9 cellular contexts compared by ENCODE assay signal in genomic region chr13:78609464-78610205, GRCh38. TPM values are rescaled to one million over a fixed set of nuclear protein-coding genes. Genes with fewer than 3 reads are reported as not detected.
DNase-seq lines count a peak whose midpoint lies in the region; ATAC-seq and FAIRE-seq lines count a peak whose summit lies in the region.
"Had no signal": no experiment of that assay in that cellular context is flagged by ENCODE, and none has a peak within 500 bp of the region (broad histone marks: within the 10 kb centered on the region; RNA-seq: fewer than 3 reads in every experiment).

No MANE protein-coding gene starts in this region.

- ATAC-seq in activated CD8-positive, alpha-beta T cell treated with anti-CD3 and anti-CD28 coated beads, Interleukin-2, amount 10 ng/mL, durations not matched to agents 7 days and 5 days = no peak
- no peak for ATAC-seq in stimulated activated effector memory CD8-positive, alpha-beta T cell treated with anti-CD3 and anti-CD28 coated beads, Interleukin-12 subunit alpha, Interleukin-12 subunit beta, amount 100 ng/mL, for 72 hours
- ATAC-seq in HG03159 (IDR thresholded peaks at IDR 0.05; ENCODE audit: unreplicated experiment) = no peak
- ATAC-seq in GM19452 (IDR thresholded peaks at IDR 0.05; ENCODE audit: unreplicated experiment) = no peak

- H3K9me3 Mint-ChIP-seq in activated CD8-positive, alpha-beta T cell treated with anti-CD3 and anti-CD28 coated beads, Interleukin-2, amount 10 ng/mL, durations not matched to agents 7 days and 5 days (ENCODE audit: insufficient read depth) = no peaks in the 10 kb centered on the region
- H3K9me3 Mint-ChIP-seq in stimulated activated effector memory CD8-positive, alpha-beta T cell treated with anti-CD3 and anti-CD28 coated beads, Interleukin-12 subunit alpha, Interleukin-12 subunit beta, amount 100 ng/mL, for 72 hours = no peaks in the 10 kb centered on the region

- FAIRE-seq in urothelium cell line (lab: Jason Lieb, UNC) = no peak
- FAIRE-seq: A204.1 had no signal

- H3K4me1 ChIP-seq in iPS-18a (ENCODE audit: control insufficient read depth, low read depth, low read length) = peaks cover 29% of the 10 kb centered on the region

- POLR2A ChIA-PET in activated CD8-positive, alpha-beta T cell treated with anti-CD3 and anti-CD28 coated beads, Interleukin-2, amount 10 ng/mL, durations not matched to agents 7 days and 5 days (lab: Charles Lee) = no interaction called here

- peaks cover 81% of the 10 kb centered on the region for H3K27me3 ChIP-seq in iPS-18a (ENCODE audit: control insufficient read depth, insufficient read depth, low read length)

- peak; percentile 42 for DNase-seq in DMS53 (lab: John Stamatoyannopoulos, UW)
- DNase-seq in DMS53 treated with DMSO at 0.1 percent for 48 hours (lab: John Stamatoyannopoulos, UW; ENCODE audit: unreplicated experiment) = no peak
- no peak for DNase-seq in activated CD8-positive, alpha-beta T cell treated with anti-CD3 and anti-CD28 coated beads, Interleukin-2, amount 10 ng/mL, durations not matched to agents 7 days and 5 days
- DNase-seq in stimulated activated effector memory CD8-positive, alpha-beta T cell treated with anti-CD3 and anti-CD28 coated beads, Interleukin-12 subunit alpha, Interleukin-12 subunit beta, amount 100 ng/mL, for 72 hours (ENCODE audit: low spot score in 2 of 2) = no peak
- no peak for DNase-seq in urothelium cell line (ENCODE audit: low spot score)

- no peak overlapping the region for H3K27ac ChIP-seq in iPS-18a (ENCODE audit: low read length)

- peak overlapping the region; percentile 59 for H3K4me3 Mint-ChIP-seq in activated CD8-positive, alpha-beta T cell treated with anti-CD3 and anti-CD28 coated beads, Interleukin-2, amount 10 ng/mL, durations not matched to agents 7 days and 5 days
- peak overlapping the region; percentile 68 for H3K4me3 Mint-ChIP-seq in stimulated activated effector memory CD8-positive, alpha-beta T cell treated with anti-CD3 and anti-CD28 coated beads, Interleukin-12 subunit alpha, Interleukin-12 subunit beta, amount 100 ng/mL, for 72 hours

- CTCF ChIA-PET in activated CD8-positive, alpha-beta T cell treated with anti-CD3 and anti-CD28 coated beads, Interleukin-2, amount 10 ng/mL, durations not matched to agents 7 days and 5 days (lab: Charles Lee) = no interaction called here

- no peaks in the 10 kb centered on the region for H3K36me3 ChIP-seq in iPS-18a (ENCODE audit: control insufficient read depth, low read depth, low read length)

- peaks cover 21% of the 10 kb centered on the region for H3K4me1 Mint-ChIP-seq in activated CD8-positive, alpha-beta T cell treated with anti-CD3 and anti-CD28 coated beads, Interleukin-2, amount 10 ng/mL, durations not matched to agents 7 days and 5 days (ENCODE audit: low read depth)
- H3K4me1 Mint-ChIP-seq in stimulated activated effector memory CD8-positive, alpha-beta T cell treated with anti-CD3 and anti-CD28 coated beads, Interleukin-12 subunit alpha, Interleukin-12 subunit beta, amount 100 ng/mL, for 72 hours = peaks cover 30% of the 10 kb centered on the region

- no peaks in the 10 kb centered on the region for H3K9me3 ChIP-seq in iPS-18a (ENCODE audit: control insufficient read depth, low read depth, low read length)

- no peak overlapping the region for H3K9ac ChIP-seq in iPS-18a (ENCODE audit: low read length)

- H3K36me3 Mint-ChIP-seq in activated CD8-positive, alpha-beta T cell treated with anti-CD3 and anti-CD28 coated beads, Interleukin-2, amount 10 ng/mL, durations not matched to agents 7 days and 5 days (ENCODE audit: low read depth) = peaks cover 3% of the 10 kb centered on the region
- H3K36me3 Mint-ChIP-seq in stimulated activated effector memory CD8-positive, alpha-beta T cell treated with anti-CD3 and anti-CD28 coated beads, Interleukin-12 subunit alpha, Interleukin-12 subunit beta, amount 100 ng/mL, for 72 hours = peaks cover 2% of the 10 kb centered on the region

- H3K27me3 Mint-ChIP-seq in activated CD8-positive, alpha-beta T cell treated with anti-CD3 and anti-CD28 coated beads, Interleukin-2, amount 10 ng/mL, durations not matched to agents 7 days and 5 days (ENCODE audit: low read depth) = peaks cover 65% of the 10 kb centered on the region

- peak overlapping the region; percentile 44 for H3K4me3 ChIP-seq in iPS-18a (ENCODE audit: low read length)

- H3K27ac Mint-ChIP-seq in activated CD8-positive, alpha-beta T cell treated with anti-CD3 and anti-CD28 coated beads, Interleukin-2, amount 10 ng/mL, durations not matched to agents 7 days and 5 days = no peak overlapping the region
- no peak overlapping the region for H3K27ac Mint-ChIP-seq in stimulated activated effector memory CD8-positive, alpha-beta T cell treated with anti-CD3 and anti-CD28 coated beads, Interleukin-12 subunit alpha, Interleukin-12 subunit beta, amount 100 ng/mL, for 72 hours

RNA-seq across cellular contexts. Expression of gene POU4F1, which starts 6.3 kb away (rescaled TPM):
- under 1 TPM; 0.13 TPM for total RNA-seq in activated CD8-positive, alpha-beta T cell treated with anti-CD3 and anti-CD28 coated beads, Interleukin-2, amount 10 ng/mL, durations not matched to agents 7 days and 5 days

RNA-seq across cellular contexts. Expression of gene OBI1, which starts 49.3 kb away (rescaled TPM):
- total RNA-seq in activated CD8-positive, alpha-beta T cell treated with anti-CD3 and anti-CD28 coated beads, Interleukin-2, amount 10 ng/mL, durations not matched to agents 7 days and 5 days = 10 to 100 TPM; 20.0 to 21.4 TPM
